ENCODE assay signal across 17 cellular contexts in genomic region chr9:93824386-93825294, GRCh38.
DNase-seq lines count a peak whose midpoint lies in the region; ATAC-seq and TF ChIP-seq lines count a peak whose summit lies in the region.
"Had no signal": no experiment of that assay in that cellular context is flagged by ENCODE, and none has a peak within 500 bp of the region (broad histone marks: within the 10 kb centered on the region; RNA-seq: fewer than 3 reads in every experiment).

No MANE protein-coding gene starts in this region.

- H3K4me3 ChIP-seq in osteoblast (ENCODE audit: insufficient read depth, low read length) (no peak overlapping the region), foreskin fibroblast (ENCODE audit: low read depth in 1 of 2, low read length in 2 of 2) (no peak overlapping the region)
- H3K4me3 ChIP-seq: BLaER1, GM12878, GM23248 had no signal

- H3K27ac ChIP-seq in osteoblast (ENCODE audit: low read depth, low read length) = no peak overlapping the region
- H3K27ac ChIP-seq: BLaER1, GM23248, KMS-11 had no signal

- H3K4me3 Mint-ChIP-seq in chondrocyte (ENCODE audit: unreplicated experiment) = no peak overlapping the region
- no peak overlapping the region for H3K4me3 Mint-ChIP-seq in stimulated activated naive B cell treated with anti-CD40 and anti-IgM and Interleukin-4, amounts not matched to agents 10 μg/mL and 1 μg/mL and 100 μg/mL, for 72 hours
- H3K4me3 Mint-ChIP-seq: HFFc6 had no signal

- TF ChIP-seq CTCF in GM13976 (IDR thresholded peaks at IDR 0.05; ENCODE audit: borderline replicate concordance, control extremely low read depth, extremely low read depth, insufficient read depth, missing control alignments) (no peak), chondrocyte (IDR thresholded peaks at IDR 0.05) (no peak), osteoblast (IDR thresholded peaks at IDR 0.05; ENCODE audit: extremely low read depth, low read depth, low read length) (no peak), foreskin fibroblast (IDR thresholded peaks at IDR 0.05; ENCODE audit: low read depth, low read length) (no peak), omental fat pad (IDR thresholded peaks at IDR 0.05) (no peak)

- DNase-seq in D341Med (ENCODE audit: low spot score) = peak; percentile 13
- peak; percentile 15 for DNase-seq in GM13976 (ENCODE audit: low spot score)
- peak; percentile 52 for DNase-seq in chondrocyte (ENCODE audit: low spot score)
- DNase-seq in osteoblast (ENCODE audit: insufficient read length, low spot score, missing footprints) = peak; percentile 47
- no peak for DNase-seq in foreskin fibroblast
- no peak for DNase-seq in omental fat pad (ENCODE audit: low spot score)
- DNase-seq in stimulated activated naive B cell treated with anti-CD40 and anti-IgM and Interleukin-4, amounts not matched to agents 10 μg/mL and 1 μg/mL and 100 μg/mL, for 72 hours = no peak
- DNase-seq: GM23248, HFFc6, NCI-H1092 treated with DMSO at 0.1 percent for 48 hours, NCI-H187 treated with DMSO at 0.1 percent for 48 hours, NCI-H446 treated with DMSO at 0.1 percent for 48 hours, NCI-H82 had no signal

- no peaks in the 10 kb centered on the region for H3K9me3 ChIP-seq in osteoblast (ENCODE audit: low read depth, low read length)
- H3K9me3 ChIP-seq: BLaER1 had no signal

- H3K4me2 ChIP-seq in osteoblast (ENCODE audit: insufficient read depth, low read length) = no peak overlapping the region
- H3K4me2 ChIP-seq: BLaER1, KMS-11 had no signal

- H3K79me2 ChIP-seq in osteoblast (ENCODE audit: insufficient read depth, low read length) = no peaks in the 10 kb centered on the region

- peaks cover 3% of the 10 kb centered on the region for H3K36me3 Mint-ChIP-seq in chondrocyte (ENCODE audit: low read depth)
- H3K36me3 Mint-ChIP-seq in stimulated activated naive B cell treated with anti-CD40 and anti-IgM and Interleukin-4, amounts not matched to agents 10 μg/mL and 1 μg/mL and 100 μg/mL, for 72 hours = no peaks in the 10 kb centered on the region

- no peaks in the 10 kb centered on the region for H3K4me1 Mint-ChIP-seq in chondrocyte (ENCODE audit: low read depth)
- peaks cover 8 to 13% of the 10 kb centered on the region in 2 donors for H3K4me1 Mint-ChIP-seq in stimulated activated naive B cell treated with anti-CD40 and anti-IgM and Interleukin-4, amounts not matched to agents 10 μg/mL and 1 μg/mL and 100 μg/mL, for 72 hours

- no peak for ATAC-seq in omental fat pad (ENCODE audit: low FRiP score)
- ATAC-seq in HG03280 (IDR thresholded peaks at IDR 0.05; ENCODE audit: unreplicated experiment) = no peak
- ATAC-seq in stimulated activated naive B cell treated with anti-CD40 and anti-IgM and Interleukin-4, amounts not matched to agents 10 μg/mL and 1 μg/mL and 100 μg/mL, for 72 hours (replicated peaks) = no peak
- ATAC-seq: GM12878 had no signal

- no peaks in the 10 kb centered on the region for H3K27me3 ChIP-seq in osteoblast (ENCODE audit: insufficient read depth, low read length)
- H3K27me3 ChIP-seq: BLaER1 had no signal

- peaks cover 10% of the 10 kb centered on the region for H3K9me3 Mint-ChIP-seq in chondrocyte (ENCODE audit: low read depth)
- H3K9me3 Mint-ChIP-seq in stimulated activated naive B cell treated with anti-CD40 and anti-IgM and Interleukin-4, amounts not matched to agents 10 μg/mL and 1 μg/mL and 100 μg/mL, for 72 hours = peaks cover 5 to 10% of the 10 kb centered on the region in 2 donors

- in situ Hi-C loops in GM13976 (cut with MboI; ENCODE audit: low sequenced_read_pairs, unreplicated experiment) = no loop called here

- no peak overlapping the region for H3K27ac Mint-ChIP-seq in chondrocyte (ENCODE audit: unreplicated experiment)
- no peak overlapping the region for H3K27ac Mint-ChIP-seq in stimulated activated naive B cell treated with anti-CD40 and anti-IgM and Interleukin-4, amounts not matched to agents 10 μg/mL and 1 μg/mL and 100 μg/mL, for 72 hours
- H3K27ac Mint-ChIP-seq: HFFc6 had no signal

- no peaks in the 10 kb centered on the region for H3K4me1 ChIP-seq in osteoblast (ENCODE audit: insufficient read depth, low read length)

- H4K20me1 ChIP-seq in osteoblast (ENCODE audit: insufficient read depth, low read length) = no peaks in the 10 kb centered on the region
- H4K20me1 ChIP-seq: BLaER1 had no signal

- H3K36me3 ChIP-seq in osteoblast (ENCODE audit: insufficient read depth, low read length) = no peaks in the 10 kb centered on the region
- H3K36me3 ChIP-seq: BLaER1 had no signal

- no peak overlapping the region for H2AFZ ChIP-seq in osteoblast (ENCODE audit: low read length)
- H2AFZ ChIP-seq: GM23248 had no signal

- peaks cover 45% of the 10 kb centered on the region for H3K27me3 Mint-ChIP-seq in chondrocyte (ENCODE audit: low read depth)
- H3K27me3 Mint-ChIP-seq in stimulated activated naive B cell treated with anti-CD40 and anti-IgM and Interleukin-4, amounts not matched to agents 10 μg/mL and 1 μg/mL and 100 μg/mL, for 72 hours = peaks cover 57 to 69% of the 10 kb centered on the region in 2 donors

Comparison
In these comparisons a context has a peak if more than half of its experiments do, and no peak if none do; other contexts are left out.
1. DNase-seq: peak in D341Med (single experiment), GM13976 (single experiment), chondrocyte (single experiment) and osteoblast (single experiment); none in foreskin fibroblast (0 of 2), omental fat pad (single experiment) and stimulated activated naive B cell treated with anti-CD40 and anti-IgM and Interleukin-4, amounts not matched to agents 10 μg/mL and 1 μg/mL and 100 μg/mL, for 72 hours (single experiment).